ENCODE assay signal across 18 cellular contexts in genomic region chr6:22442826-22443225, GRCh38.
DNase-seq lines count a peak whose midpoint lies in the region; ATAC-seq lines count a peak whose summit lies in the region.
"Had no signal": no experiment of that assay in that cellular context is flagged by ENCODE, and none has a peak within 500 bp of the region (broad histone marks: within the 10 kb centered on the region; RNA-seq: fewer than 3 reads in every experiment).

No MANE protein-coding gene starts in this region.

- peak overlapping the region; percentile 1 for H3K27ac ChIP-seq in trophoblast cell (ENCODE audit: low read depth, low read length)
- H3K27ac ChIP-seq: cardiac muscle cell had no signal

- H4K8ac ChIP-seq in trophoblast cell (ENCODE audit: low read depth, low read length) = no peak overlapping the region

- H3K36me3 ChIP-seq in trophoblast cell (ENCODE audit: control insufficient read depth in 1 of 2, insufficient read depth in 2 of 2, low read length in 2 of 2) = no peaks in the 10 kb centered on the region
- H3K36me3 ChIP-seq: cardiac muscle cell had no signal

- H3K4me2 ChIP-seq in trophoblast cell (ENCODE audit: low read length) = no peak overlapping the region

- ATAC-seq in HG02870 (IDR thresholded peaks at IDR 0.05; ENCODE audit: unreplicated experiment) = no peak
- ATAC-seq in stimulated activated effector memory CD8-positive, alpha-beta T cell treated with anti-CD3 and anti-CD28 coated beads, Interleukin-12 subunit alpha, Interleukin-12 subunit beta, amount 100 ng/mL, for 72 hours = no peak
- ATAC-seq: activated CD4-positive, CD25-positive, alpha-beta regulatory T cell treated with anti-CD3 and anti-CD28 coated beads, Interleukin-2, amount 50 U/mL, for 24 hours; activated naive CD4-positive, alpha-beta T cell treated with anti-CD3 and anti-CD28 coated beads, Interleukin-2, amount 50 U/mL, for 72 hours had no signal

- H2BK120ac ChIP-seq in trophoblast cell (ENCODE audit: insufficient read depth, low read length, poor library complexity) = peak overlapping the region; percentile 64

- H3K9me3 ChIP-seq in trophoblast cell (ENCODE audit: insufficient read depth, low read depth, low read length) = peaks cover 3% of the 10 kb centered on the region

- H3K4me3 ChIP-seq in trophoblast cell (ENCODE audit: low read depth, low read length) = no peak overlapping the region
- H3K4me3 ChIP-seq: cardiac muscle cell had no signal

- no peak overlapping the region for H3K27ac Mint-ChIP-seq in stimulated activated effector memory CD8-positive, alpha-beta T cell treated with anti-CD3 and anti-CD28 coated beads, Interleukin-12 subunit alpha, Interleukin-12 subunit beta, amount 100 ng/mL, for 72 hours
- H3K27ac Mint-ChIP-seq: activated naive CD4-positive, alpha-beta T cell treated with anti-CD3 and anti-CD28 coated beads, Interleukin-2, amount 50 U/mL, for 72 hours; CD4-positive, CD25-positive, alpha-beta regulatory T cell had no signal

- no peak overlapping the region for H3K23ac ChIP-seq in trophoblast cell (ENCODE audit: low read length)

- DNase-seq in NCI-H2196 (lab: John Stamatoyannopoulos, UW; ENCODE audit: unreplicated experiment) (peak; percentile 13), NCI-H2196 treated with DMSO at 0.1 percent for 48 hours (lab: John Stamatoyannopoulos, UW; ENCODE audit: unreplicated experiment) (no peak), NCI-H748 (lab: John Stamatoyannopoulos, UW; ENCODE audit: unreplicated experiment) (peak; percentile 59), fibroblast of gingiva (ENCODE audit: low read depth) (peak; percentile 43), trophoblast cell (no peak), NCI-H226 (no peak)
- no peak for DNase-seq in stimulated activated effector memory CD8-positive, alpha-beta T cell treated with anti-CD3 and anti-CD28 coated beads, Interleukin-12 subunit alpha, Interleukin-12 subunit beta, amount 100 ng/mL, for 72 hours (ENCODE audit: low spot score in 2 of 2)
- DNase-seq: activated CD8-positive, alpha-beta memory T cell treated with anti-CD3 and anti-CD28 coated beads, Interleukin-2, amount 50 U/mL, for 48 hours; CD4-positive, CD25-positive, alpha-beta regulatory T cell; EL; Kasumi-1; kidney glomerular epithelial cell; NCI-H146; RPMI8226 had no signal

- H3K36me3 Mint-ChIP-seq in stimulated activated effector memory CD8-positive, alpha-beta T cell treated with anti-CD3 and anti-CD28 coated beads, Interleukin-12 subunit alpha, Interleukin-12 subunit beta, amount 100 ng/mL, for 72 hours = no peaks in the 10 kb centered on the region
- H3K36me3 Mint-ChIP-seq: activated naive CD4-positive, alpha-beta T cell treated with anti-CD3 and anti-CD28 coated beads, Interleukin-2, amount 50 U/mL, for 72 hours; CD4-positive, CD25-positive, alpha-beta regulatory T cell had no signal

- H3K4me1 Mint-ChIP-seq in stimulated activated effector memory CD8-positive, alpha-beta T cell treated with anti-CD3 and anti-CD28 coated beads, Interleukin-12 subunit alpha, Interleukin-12 subunit beta, amount 100 ng/mL, for 72 hours = no peaks in the 10 kb centered on the region
- H3K4me1 Mint-ChIP-seq: CD4-positive, CD25-positive, alpha-beta regulatory T cell had no signal

- H4K91ac ChIP-seq in trophoblast cell (ENCODE audit: low read depth, low read length) = peak overlapping the region; percentile 28

- H4K12ac ChIP-seq in trophoblast cell (ENCODE audit: low read depth, low read length) = no peak overlapping the region

- peaks cover 2% of the 10 kb centered on the region for H3K79me1 ChIP-seq in trophoblast cell (ENCODE audit: low read length)

- H3K9me3 Mint-ChIP-seq in stimulated activated effector memory CD8-positive, alpha-beta T cell treated with anti-CD3 and anti-CD28 coated beads, Interleukin-12 subunit alpha, Interleukin-12 subunit beta, amount 100 ng/mL, for 72 hours = peaks cover 12% of the 10 kb centered on the region

- no peak overlapping the region for H2AK5ac ChIP-seq in trophoblast cell (ENCODE audit: low read length)

- H3K27me3 ChIP-seq in trophoblast cell (ENCODE audit: insufficient read depth, low read length) = no peaks in the 10 kb centered on the region
- H3K27me3 ChIP-seq: cardiac muscle cell had no signal

- no peak overlapping the region for H3K18ac ChIP-seq in trophoblast cell (ENCODE audit: low read length)

- H2AFZ ChIP-seq in trophoblast cell (ENCODE audit: insufficient read depth, low read length, poor library complexity) = no peak overlapping the region

- no peak overlapping the region for H3K14ac ChIP-seq in trophoblast cell (ENCODE audit: low read length)

- H3K4me1 ChIP-seq in trophoblast cell (ENCODE audit: control insufficient read depth in 1 of 2, insufficient read depth in 2 of 2, low read length in 2 of 2) = no peaks in the 10 kb centered on the region

- no peaks in the 10 kb centered on the region for H3K79me2 ChIP-seq in trophoblast cell (ENCODE audit: control insufficient read depth, insufficient read depth, low read length, poor library complexity)

- H2BK5ac ChIP-seq in trophoblast cell (ENCODE audit: low read depth, low read length, poor library complexity) = no peak overlapping the region

- H3K9ac ChIP-seq in trophoblast cell (ENCODE audit: low read length) = no peak overlapping the region

- WGBS in trophoblast cell (ENCODE audit: extremely low coverage, insufficient coverage, insufficient read length) = no CpG with 5 or more reads among the region's 1 CpG

- H3K4me3 Mint-ChIP-seq in stimulated activated effector memory CD8-positive, alpha-beta T cell treated with anti-CD3 and anti-CD28 coated beads, Interleukin-12 subunit alpha, Interleukin-12 subunit beta, amount 100 ng/mL, for 72 hours = no peak overlapping the region
- H3K4me3 Mint-ChIP-seq: CD4-positive, CD25-positive, alpha-beta regulatory T cell had no signal

- no peak overlapping the region for H3K4ac ChIP-seq in trophoblast cell (ENCODE audit: low read depth, low read length)

- H2BK12ac ChIP-seq in trophoblast cell (ENCODE audit: low read length) = no peak overlapping the region

Comparison
In these comparisons a context has a peak if more than half of its experiments do, and no peak if none do; other contexts are left out.
1. DNase-seq: peak in NCI-H2196 (single experiment), NCI-H748 (single experiment) and fibroblast of gingiva (single experiment); none in NCI-H2196 treated with DMSO at 0.1 percent for 48 hours (single experiment), trophoblast cell (0 of 2), stimulated activated effector memory CD8-positive, alpha-beta T cell treated with anti-CD3 and anti-CD28 coated beads, Interleukin-12 subunit alpha, Interleukin-12 subunit beta, amount 100 ng/mL, for 72 hours (0 of 2) and NCI-H226 (single experiment).